8 cellular contexts compared by ENCODE assay signal in genomic region chr15:77497108-77497737, GRCh38.
DNase-seq lines count a peak whose midpoint lies in the region; ATAC-seq and TF ChIP-seq lines count a peak whose summit lies in the region.

No MANE protein-coding gene starts in this region.

- TF ChIP-seq CTCF in AG09319 (IDR thresholded peaks at IDR 0.05; ENCODE audit: low read depth, low read length) (no peak), dorsolateral prefrontal cortex (IDR thresholded peaks at IDR 0.05 in 54 of 56, conservative IDR thresholded peaks at IDR 0.05 in 2 of 56; ENCODE audit: low read depth in 1 of 56, partially characterized antibody in 56 of 56) (peak in 32 of 56 donors; percentile 1 to 65 (median 32)), mucosa of descending colon (IDR thresholded peaks at IDR 0.05) (no peak), nephron progenitor cell (IDR thresholded peaks at IDR 0.05) (no peak)

- ATAC-seq in mucosa of descending colon: peak; percentile 19
- ATAC-seq in GM18505 (IDR thresholded peaks at IDR 0.05; ENCODE audit: unreplicated experiment): no peak
- ATAC-seq in stimulated activated naive B cell treated with anti-CD40 and anti-IgM and Interleukin-4, amounts not matched to agents 10 μg/mL and 1 μg/mL and 100 μg/mL, for 72 hours (replicated peaks): no peak

- no peak for TF ChIP-seq POLR2A in GM18505 (IDR thresholded peaks at IDR 0.05; ENCODE audit: borderline replicate concordance, extremely low read depth, insufficient read depth, insufficient read length)

- peaks cover 7% of the 10 kb centered on the region for H3K36me3 Mint-ChIP-seq in nephron progenitor cell (ENCODE audit: low read depth)
- peaks cover 32 to 45% of the 10 kb centered on the region in 2 donors for H3K36me3 Mint-ChIP-seq in stimulated activated naive B cell treated with anti-CD40 and anti-IgM and Interleukin-4, amounts not matched to agents 10 μg/mL and 1 μg/mL and 100 μg/mL, for 72 hours

- H3K36me3 ChIP-seq in mucosa of descending colon (ENCODE audit: low read depth): no peaks in the 10 kb centered on the region

- peak overlapping the region; percentile 88 to 100 (median 99) for H3K27ac ChIP-seq in dorsolateral prefrontal cortex

- H3K4me1 ChIP-seq in mucosa of descending colon (ENCODE audit: low read depth): peaks cover 4% of the 10 kb centered on the region

- H3K4me3 Mint-ChIP-seq in nephron progenitor cell: no peak overlapping the region
- no peak overlapping the region for H3K4me3 Mint-ChIP-seq in stimulated activated naive B cell treated with anti-CD40 and anti-IgM and Interleukin-4, amounts not matched to agents 10 μg/mL and 1 μg/mL and 100 μg/mL, for 72 hours

- peak overlapping the region in 51 of 59 donors; percentile 6 to 60 (median 34) for H3K4me3 ChIP-seq in dorsolateral prefrontal cortex
- H3K4me3 ChIP-seq in mucosa of descending colon: no peak overlapping the region

- no peaks in the 10 kb centered on the region for H3K9me3 Mint-ChIP-seq in nephron progenitor cell
- peaks cover 0 to 3% of the 10 kb centered on the region in 2 donors for H3K9me3 Mint-ChIP-seq in stimulated activated naive B cell treated with anti-CD40 and anti-IgM and Interleukin-4, amounts not matched to agents 10 μg/mL and 1 μg/mL and 100 μg/mL, for 72 hours

- H3K27me3 Mint-ChIP-seq in nephron progenitor cell (ENCODE audit: low read depth, poor library complexity): peaks cover 14% of the 10 kb centered on the region
- no peaks in the 10 kb centered on the region for H3K27me3 Mint-ChIP-seq in stimulated activated naive B cell treated with anti-CD40 and anti-IgM and Interleukin-4, amounts not matched to agents 10 μg/mL and 1 μg/mL and 100 μg/mL, for 72 hours

- H3K27me3 ChIP-seq in dorsolateral prefrontal cortex: no peaks in the 10 kb centered on the region

- intact Hi-C loops in dorsolateral prefrontal cortex (cut with DNase I): loop anchor here (1.0 to 10.0 kb wide), 9 partner anchors 44 to 380 kb away; partner anchors contain the start of genes HMG20A (in 2 of the 2), LINGO1 (in 2 of the 2) and PEAK1 (in 2 of the 2)
- intact Hi-C loops in mucosa of descending colon (cut with DNase I, micrococcal nuclease): loop anchor here in 1 of 2 donors (5.0 kb wide), 1 partner anchor 380 kb away; no protein-coding TSS in a partner anchor

- H3K4me1 Mint-ChIP-seq in nephron progenitor cell: peaks cover 44% of the 10 kb centered on the region
- peaks cover 22 to 38% of the 10 kb centered on the region in 2 donors for H3K4me1 Mint-ChIP-seq in stimulated activated naive B cell treated with anti-CD40 and anti-IgM and Interleukin-4, amounts not matched to agents 10 μg/mL and 1 μg/mL and 100 μg/mL, for 72 hours

- no peak overlapping the region for H3K27ac Mint-ChIP-seq in nephron progenitor cell
- H3K27ac Mint-ChIP-seq in stimulated activated naive B cell treated with anti-CD40 and anti-IgM and Interleukin-4, amounts not matched to agents 10 μg/mL and 1 μg/mL and 100 μg/mL, for 72 hours: no peak overlapping the region

- H3K9me3 ChIP-seq in mucosa of descending colon: no peaks in the 10 kb centered on the region

- DNase-seq in AG09319 (ENCODE audit: extremely low read depth, low read depth) (peak; percentile 63), NCI-H2107 (lab: John Stamatoyannopoulos, UW) (peak; percentile 22), dorsolateral prefrontal cortex (peak; percentile 80 to 97 (median 94)), mucosa of descending colon (no peak), nephron progenitor cell (no peak), NCI-H524 treated with DMSO at 0.1 percent for 48 hours (lab: John Stamatoyannopoulos, UW) (no peak)
- DNase-seq in stimulated activated naive B cell treated with anti-CD40 and anti-IgM and Interleukin-4, amounts not matched to agents 10 μg/mL and 1 μg/mL and 100 μg/mL, for 72 hours: no peak

Comparison
In these comparisons a context has a peak if more than half of its experiments do, and no peak if none do; other contexts are left out.
1. DNase-seq: peak in AG09319 (single experiment), NCI-H2107 (single experiment) and dorsolateral prefrontal cortex (10 of 10); none in mucosa of descending colon (0 of 3), nephron progenitor cell (single experiment), NCI-H524 treated with DMSO at 0.1 percent for 48 hours (single experiment) and stimulated activated naive B cell treated with anti-CD40 and anti-IgM and Interleukin-4, amounts not matched to agents 10 μg/mL and 1 μg/mL and 100 μg/mL, for 72 hours (single experiment).
2. CTCF ChIP-seq: peak in dorsolateral prefrontal cortex (32 of 56); none in AG09319 (single experiment), mucosa of descending colon (single experiment) and nephron progenitor cell (single experiment).